Comparison of ENCODE assay signal across 6 cellular contexts in the genomic region with DNA sequence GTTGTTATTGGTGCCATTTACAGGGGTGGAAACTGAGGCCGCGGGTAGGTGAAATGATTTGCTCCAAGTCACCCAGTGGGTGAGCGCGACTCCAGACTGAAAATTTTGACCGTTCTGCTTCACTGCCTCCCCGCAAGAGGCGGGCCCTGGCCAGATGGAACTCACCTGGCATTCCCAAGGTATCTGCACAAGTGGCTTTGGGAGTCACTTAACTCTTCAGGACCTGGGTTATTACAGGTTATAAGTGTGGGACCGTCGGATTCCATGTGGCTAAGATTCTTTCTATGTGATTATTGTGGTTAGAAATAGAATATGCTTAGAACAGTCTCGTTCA. TPM values are rescaled to one million over a fixed set of nuclear protein-coding genes. Genes with fewer than 3 reads are reported as not detected.
DNase-seq lines count a peak whose midpoint lies in the region; ATAC-seq and TF ChIP-seq lines count a peak whose summit lies in the region.

No MANE protein-coding gene starts in this region.

- H3K27me3 ChIP-seq in PC-3 (ENCODE audit: low read length) (no peaks in the 10 kb centered on the region), iPS-18a (ENCODE audit: control insufficient read depth, insufficient read depth, low read length) (no peaks in the 10 kb centered on the region)

- CTCF ChIA-PET in PC-3 (lab: Charles Lee), result no interaction called here

- no peak for TF ChIP-seq CTCF in PC-3 (conservative IDR thresholded peaks at IDR 0.05; ENCODE audit: low read depth, low read length)

- BruUV-seq in PC-3 (replicated peaks; lab: Mats Ljungman, UMichigan), result no TSS peak

- peak overlapping the region; percentile 95 for H3K4me2 ChIP-seq in PC-3 (ENCODE audit: low read length)

- DNase-seq in PC-3, result peak; percentile 10
- no peak for DNase-seq in NCI-H1092 (lab: John Stamatoyannopoulos, UW)
- DNase-seq in SKM-1 (lab: John Stamatoyannopoulos, UW; ENCODE audit: unreplicated experiment), result no peak
- DNase-seq in effector CD4-positive, alpha-beta T cell, result no peak

- H3K36me3 ChIP-seq in ES-I3 (ENCODE audit: insufficient read depth, low read length), result no peaks in the 10 kb centered on the region
- H3K36me3 ChIP-seq in PC-3 (ENCODE audit: low read depth, low read length), result no peaks in the 10 kb centered on the region
- H3K36me3 ChIP-seq in iPS-18a (ENCODE audit: control insufficient read depth, low read depth, low read length), result no peaks in the 10 kb centered on the region

- H3K9me2 ChIP-seq in PC-3 (replicated peaks; ENCODE audit: low read length), result no peaks in the 10 kb centered on the region

- H3K9me3 ChIP-seq in ES-I3 (ENCODE audit: control insufficient read depth, insufficient read depth, low read length) (no peaks in the 10 kb centered on the region; the same call in 1 of the 2 replicates), PC-3 (ENCODE audit: low read length) (no peaks in the 10 kb centered on the region), iPS-18a (ENCODE audit: control insufficient read depth, low read depth, low read length) (no peaks in the 10 kb centered on the region)

- intact Hi-C loops in PC-3 (cut with micrococcal nuclease), result no loop called here

- no peaks in the 10 kb centered on the region for H3F3A ChIP-seq in PC-3 (ENCODE audit: low read length, unreplicated experiment)

- peak overlapping the region; percentile 30; the same call in 1 of the 2 replicates for H3K27ac ChIP-seq in PC-3 (ENCODE audit: low read length)
- peak overlapping the region; percentile 43 for H3K27ac ChIP-seq in iPS-18a (ENCODE audit: low read length)

- peak; percentile 18 for ATAC-seq in PC-3

- H3K9ac ChIP-seq in ES-I3 (ENCODE audit: low read depth, low read length) (peak overlapping the region; percentile 84), PC-3 (ENCODE audit: low read length) (peak overlapping the region; percentile 79), iPS-18a (ENCODE audit: low read length) (peak overlapping the region; percentile 84)

- H3K4me1 ChIP-seq in ES-I3 (ENCODE audit: insufficient read depth, low read length) (no peaks in the 10 kb centered on the region), PC-3 (ENCODE audit: insufficient read depth, low read length) (no peaks in the 10 kb centered on the region), iPS-18a (ENCODE audit: control insufficient read depth, low read depth, low read length) (peaks cover 4% of the 10 kb centered on the region)

- peak overlapping the region; percentile 95 for H2AFZ ChIP-seq in PC-3 (ENCODE audit: low read length)

- peaks cover 49% of the 10 kb centered on the region for H3K79me2 ChIP-seq in PC-3 (ENCODE audit: low read length)

- POLR2A ChIA-PET in PC-3 (lab: Charles Lee; ENCODE audit: unreplicated experiment), result no interaction called here

- H3K4me3 ChIP-seq in PC-3 (ENCODE audit: low read length), result peak overlapping the region; percentile 98
- H3K4me3 ChIP-seq in iPS-18a (ENCODE audit: low read length), result peak overlapping the region; percentile 71

- no peaks in the 10 kb centered on the region for H4K20me1 ChIP-seq in PC-3 (ENCODE audit: low read length)

RNA-seq across cellular contexts. Expression of a gene that starts 0.6 kb away (rescaled TPM):
- 37.3 and 41.1 TPM in 2 replicates for total RNA-seq in PC-3 (2014; rRNA removed)

RNA-seq across cellular contexts. Expression of a gene that starts 6.4 kb away (rescaled TPM):
- not detected in 2 replicates for total RNA-seq in PC-3 (2014; rRNA removed)

RNA-seq across cellular contexts. Expression of a gene that starts 31.8 kb away (rescaled TPM):
- total RNA-seq in PC-3 (2014; rRNA removed), result not detected in 2 replicates

RNA-seq across cellular contexts. Expression of a gene that starts 37.5 kb away (rescaled TPM):
- total RNA-seq in PC-3 (2014; rRNA removed), result 203 and 222 TPM in 2 replicates

RNA-seq across cellular contexts. Expression of a gene that starts 45.0 kb away (rescaled TPM):
- total RNA-seq in PC-3 (2014; rRNA removed), result 0.73 TPM in 1 of 2 replicates, not detected in the other
